Comparison of ENCODE assay signal across 1 cellular context in genomic region chr1:150695561-150695960, GRCh38.
TF ChIP-seq lines count a peak whose summit lies in the region.

No MANE protein-coding gene starts in this region.

TF ChIP-seq in GM12878, 131 proteins besides CTCF, POLR2A, EP300 and RAD21:
- TF ChIP-seq SIN3A (IDR thresholded peaks at IDR 0.05; ENCODE audit: low read depth, low read length) (no peak), CEBPB (IDR thresholded peaks at IDR 0.05; ENCODE audit: borderline replicate concordance in 1 of 2, low read depth in 2 of 2, low read length in 2 of 2) (no peak), NR2F1 (conservative IDR thresholded peaks at IDR 0.05) (no peak), PML (IDR thresholded peaks at IDR 0.05; ENCODE audit: low read length) (no peak), SREBF1 (IDR thresholded peaks at IDR 0.05; ENCODE audit: low read length) (no peak), DPF2 (IDR thresholded peaks at IDR 0.05) (no peak)
